In the genomic region with DNA sequence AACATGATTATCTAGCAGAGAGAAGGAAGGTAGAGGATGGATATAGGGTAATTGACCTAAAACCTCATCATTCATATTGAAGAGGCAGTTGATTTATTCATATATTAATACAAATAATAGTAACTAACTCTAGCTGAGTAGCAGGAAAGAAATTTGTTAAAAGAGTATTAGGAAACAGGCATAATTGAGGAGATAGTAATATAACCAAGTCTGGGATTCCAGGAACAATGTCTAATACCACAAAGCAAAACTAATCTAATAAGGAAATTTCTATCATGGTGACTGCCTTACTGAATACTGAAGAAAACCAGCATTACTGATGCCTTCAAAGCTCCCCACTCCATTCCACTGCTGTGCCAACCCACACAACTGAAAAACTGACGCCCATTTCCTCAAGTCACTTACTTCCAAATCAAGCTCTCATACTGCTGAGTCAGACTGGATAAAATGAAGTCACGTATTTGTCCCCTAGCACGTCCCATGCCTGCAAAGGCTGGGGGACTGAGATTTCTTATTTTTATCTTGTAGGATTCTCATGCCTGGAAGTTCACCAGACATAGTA, we compare ENCODE assay signal across 1 cellular context.
TF ChIP-seq lines count a peak whose summit lies in the region.

No MANE protein-coding gene starts in this region.

TF ChIP-seq in H1, 55 proteins besides CTCF, POLR2A, EP300 and RAD21 (continued from another document):
- TF ChIP-seq TAF7 (optimal IDR thresholded peaks at IDR 0.05; ENCODE audit: borderline replicate concordance, low read depth, low read length) = no peak
- 0 out of 2 replicates have a peak, but pooled peaks have one; percentile 27 for TF ChIP-seq MAFK (IDR thresholded peaks at IDR 0.05; ENCODE audit: low read depth, low read length)
- no peak for TF ChIP-seq TCF12 (IDR thresholded peaks at IDR 0.05; ENCODE audit: low read depth, low read length)
- no peak for TF ChIP-seq SP1 (IDR thresholded peaks at IDR 0.05; ENCODE audit: low read depth, low read length)
- no peak for TF ChIP-seq HDAC6 (IDR thresholded peaks at IDR 0.05; ENCODE audit: low read depth, low read length)
- TF ChIP-seq KDM4A (IDR thresholded peaks at IDR 0.05; ENCODE audit: low read depth, low read length, severe bottlenecking) = no peak
